ENCODE assay signal across 17 cellular contexts in the genomic region with DNA sequence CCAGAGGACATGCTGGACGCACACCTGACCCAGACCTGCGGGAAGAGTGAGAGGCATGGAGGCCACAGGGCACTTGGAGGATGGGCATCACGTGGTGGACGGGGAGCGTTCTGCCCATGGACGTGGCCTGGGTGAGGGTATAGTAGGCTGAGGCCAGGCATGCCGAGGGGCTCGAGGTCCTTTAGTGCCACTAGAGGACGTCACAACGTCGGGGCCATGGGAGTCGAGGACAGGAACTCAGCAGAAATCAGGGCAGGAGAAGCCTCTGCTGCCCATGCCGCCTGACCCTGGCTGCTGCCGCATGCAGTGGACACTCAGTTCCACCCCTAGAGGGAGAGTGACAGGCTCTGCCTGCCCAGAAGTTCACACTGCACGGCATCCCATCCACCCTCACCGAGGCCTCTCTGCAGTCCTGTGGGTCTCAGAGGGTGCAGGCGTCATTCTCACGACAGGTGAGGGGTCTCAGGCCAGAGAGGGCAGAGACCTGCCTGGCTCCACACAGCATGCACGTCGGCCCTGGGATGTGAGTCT.
"Had no signal": no experiment of that assay in that cellular context is flagged by ENCODE, and none has a peak within 500 bp of the region (broad histone marks: within the 10 kb centered on the region; RNA-seq: fewer than 3 reads in every experiment).

No MANE protein-coding gene starts in this region.

- H3K9ac ChIP-seq: SK-N-SH had no signal

- ATAC-seq: foreskin keratinocyte, left ventricle myocardium superior, T-cell had no signal

- DNase-seq: activated CD4-positive, alpha-beta memory T cell treated with anti-CD3 and anti-CD28 coated beads for 36 hours; activated CD4-positive, alpha-beta T cell treated with anti-CD3 and anti-CD28 coated beads for 1 hour; activated T-cell treated with anti-CD3 and anti-CD28 coated beads, Interleukin-2, amount 50 U/mL, for 24 hours; amniotic stem cell; cortex of kidney; effector CD8-positive, alpha-beta T cell; foreskin keratinocyte; kidney glomerular epithelial cell; left ventricle myocardium superior; retina; SK-N-SH; stimulated activated CD4-positive, alpha-beta T cell treated with anti-CD3 and anti-CD28 coated beads, Interleukin-15, amount 100 ng/mL, for 24 hours; stimulated activated CD4-positive, alpha-beta T cell treated with anti-CD3 and anti-CD28 coated beads, Interleukin-4, amount 100 ng/mL, for 1 hour; stimulated activated naive CD4-positive, alpha-beta T cell; T-cell; T1000 had no signal

- H3K27ac ChIP-seq: foreskin keratinocyte, VCaP had no signal

- H3K4me1 ChIP-seq: foreskin keratinocyte had no signal

- H3K4me2 ChIP-seq: SK-N-SH had no signal

- H3K27me3 ChIP-seq: foreskin keratinocyte had no signal
